ENCODE assay signal across 11 cellular contexts in the genomic region with DNA sequence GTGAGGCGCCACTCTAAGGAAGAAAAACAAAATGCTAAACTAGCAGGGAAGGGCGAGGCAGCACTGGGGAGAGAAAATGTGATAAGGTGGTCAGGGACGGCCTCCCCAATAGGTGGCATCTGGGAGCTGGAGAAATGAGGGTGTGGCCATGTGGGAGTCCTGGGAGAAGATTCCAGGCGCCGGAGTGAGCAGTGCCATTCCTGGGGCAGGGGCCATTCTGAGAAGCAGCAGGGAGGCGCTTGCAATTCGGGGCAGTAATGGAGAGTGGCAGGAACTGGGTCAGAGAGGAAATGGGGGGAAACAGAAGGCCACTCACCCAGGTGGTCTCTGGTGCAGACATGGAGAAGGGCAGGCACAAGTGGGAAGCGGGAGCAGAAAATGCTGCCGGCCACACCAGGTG.
DNase-seq lines count a peak whose midpoint lies in the region; ATAC-seq, FAIRE-seq and TF ChIP-seq lines count a peak whose summit lies in the region.
"Had no signal": no experiment of that assay in that cellular context is flagged by ENCODE, and none has a peak within 500 bp of the region (broad histone marks: within the 10 kb centered on the region; RNA-seq: fewer than 3 reads in every experiment).

No MANE protein-coding gene starts in this region.

- H3K4me3 ChIP-seq in A549 = no peak overlapping the region
- H3K4me3 ChIP-seq: upper lobe of left lung had no signal

- CTCF ChIA-PET in A549 (lab: Yijun Ruan, JAX) = interaction anchor here (1.3 kb wide), 1 partner anchor 20 kb away, joined by 4 read pairs; no protein-coding TSS in a partner anchor
- CTCF ChIA-PET in GM10248 (lab: Yijun Ruan, JAX) = no interaction called here

- TF ChIP-seq CTCF in A549 (IDR thresholded peaks at IDR 0.05) (no peak), GM10248 (IDR thresholded peaks at IDR 0.05; ENCODE audit: control extremely low read depth, extremely low read depth, low read depth, missing control alignments) (no peak)

- 0 out of 5 replicates have a peak, but pooled peaks of 1 of the 2 experiments have one; percentile 7 for TF ChIP-seq RAD21 in A549 (conservative IDR thresholded peaks at IDR 0.05 in 1 of 2, IDR thresholded peaks at IDR 0.05 in 1 of 2)

- POLR2A ChIA-PET in A549 (lab: Yijun Ruan, JAX) = no interaction called here
- POLR2A ChIA-PET in GM10248 (lab: Yijun Ruan, JAX) = no interaction called here

- no peaks in the 10 kb centered on the region for H3K4me1 ChIP-seq in A549

- H3K27ac ChIP-seq in A549 = no peak overlapping the region
- H3K27ac ChIP-seq: upper lobe of left lung had no signal

- no peak for TF ChIP-seq POLR2A in A549 (IDR thresholded peaks at IDR 0.05; ENCODE audit: low read length)
- no peak for TF ChIP-seq POLR2A in erythroblast (IDR thresholded peaks at IDR 0.05; ENCODE audit: low read length)

- DNase-seq in A549 (ENCODE audit: low read depth in 1 of 2, low spot score in 1 of 2) = peak; percentile 13 to 18
- peak; percentile 6 for DNase-seq in KBM-7
- DNase-seq in cerebellar cortex (ENCODE audit: low spot score) = peak; percentile 34
- peak; percentile 70 for DNase-seq in left kidney (ENCODE audit: low read depth, low spot score)
- no peak for DNase-seq in NCI-H524 (lab: John Stamatoyannopoulos, UW)
- no peak for DNase-seq in kidney glomerular epithelial cell (lab: John Stamatoyannopoulos, UW)
- no peak for DNase-seq in GM10248 (ENCODE audit: extremely low spot score)
- no peak for DNase-seq in erythroblast (lab: John Stamatoyannopoulos, UW)
- DNase-seq: activated naive CD4-positive, alpha-beta T cell treated with anti-CD3 and anti-CD28 coated beads, Interleukin-2, amount 50 U/mL, for 16 hours; DND-41; upper lobe of left lung had no signal

- no peak for FAIRE-seq in A549 (lab: Jason Lieb, UNC)

- no peak overlapping the region for H3K4me2 ChIP-seq in A549

- H3K9me3 ChIP-seq in A549 = no peaks in the 10 kb centered on the region
- H3K9me3 ChIP-seq: upper lobe of left lung had no signal

- in situ Hi-C loops in KBM-7 (cut with MboI; ENCODE audit: low pct_unique_long_range_greater_than_20kb, low sequenced_read_pairs) = no loop called here

- ATAC-seq in A549 = peak; percentile 34 to 81; a peak in 3 of 6 replicates

- WGBS in A549 (ENCODE audit: missing lambda C conversion rate) = 54% methylated on average over 9 of the region's 9 CpGs

- TF ChIP-seq EP300 in A549 (IDR thresholded peaks at IDR 0.05) = no peak

TF ChIP-seq in A549, 52 proteins besides CTCF, POLR2A, EP300 and RAD21:
- TF ChIP-seq NFE2L2 (conservative IDR thresholded peaks at IDR 0.05; ENCODE audit: low read length) = no peak
- TF ChIP-seq, protein P1, sequence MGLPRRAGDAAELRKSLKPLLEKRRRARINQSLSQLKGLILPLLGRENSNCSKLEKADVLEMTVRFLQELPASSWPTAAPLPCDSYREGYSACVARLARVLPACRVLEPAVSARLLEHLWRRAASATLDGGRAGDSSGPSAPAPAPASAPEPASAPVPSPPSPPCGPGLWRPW (IDR thresholded peaks at IDR 0.05) = no peak
- no peak for TF ChIP-seq POLR2AphosphoS2 (conservative IDR thresholded peaks at IDR 0.05; ENCODE audit: low read length)
- no peak for TF ChIP-seq JUN (IDR thresholded peaks at IDR 0.05)
- TF ChIP-seq RNF2 (IDR thresholded peaks at IDR 0.05; ENCODE audit: borderline replicate concordance, low read depth) = no peak
- TF ChIP-seq EHF (CRISPR knock-in tag; IDR thresholded peaks at IDR 0.05) = no peak
- TF ChIP-seq, protein P2, sequence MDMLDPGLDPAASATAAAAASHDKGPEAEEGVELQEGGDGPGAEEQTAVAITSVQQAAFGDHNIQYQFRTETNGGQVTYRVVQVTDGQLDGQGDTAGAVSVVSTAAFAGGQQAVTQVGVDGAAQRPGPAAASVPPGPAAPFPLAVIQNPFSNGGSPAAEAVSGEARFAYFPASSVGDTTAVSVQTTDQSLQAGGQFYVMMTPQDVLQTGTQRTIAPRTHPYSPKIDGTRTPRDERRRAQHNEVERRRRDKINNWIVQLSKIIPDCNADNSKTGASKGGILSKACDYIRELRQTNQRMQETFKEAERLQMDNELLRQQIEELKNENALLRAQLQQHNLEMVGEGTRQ (IDR thresholded peaks at IDR 0.05) = no peak
- TF ChIP-seq SMC3 (IDR thresholded peaks at IDR 0.05) = no peak
- TF ChIP-seq ATOH8 (CRISPR knock-in tag; IDR thresholded peaks at IDR 0.05; ENCODE audit: low read depth) = no peak
- TF ChIP-seq KDM1A (IDR thresholded peaks at IDR 0.05; ENCODE audit: low read depth) = no peak
- TF ChIP-seq RCOR1 (IDR thresholded peaks at IDR 0.05; ENCODE audit: low read depth, low read length) = no peak
- TF ChIP-seq ZFP36 (IDR thresholded peaks at IDR 0.05; ENCODE audit: borderline replicate concordance, partially characterized antibody) = no peak
- no peak for TF ChIP-seq BCL3 (IDR thresholded peaks at IDR 0.05)
- TF ChIP-seq ZNF302 (CRISPR knock-in tag; IDR thresholded peaks at IDR 0.05) = no peak
- TF ChIP-seq FOXS1 (CRISPR knock-in tag; IDR thresholded peaks at IDR 0.05) = no peak
- no peak for TF ChIP-seq GATA3 (IDR thresholded peaks at IDR 0.05; ENCODE audit: borderline replicate concordance)
- TF ChIP-seq, protein P3, sequence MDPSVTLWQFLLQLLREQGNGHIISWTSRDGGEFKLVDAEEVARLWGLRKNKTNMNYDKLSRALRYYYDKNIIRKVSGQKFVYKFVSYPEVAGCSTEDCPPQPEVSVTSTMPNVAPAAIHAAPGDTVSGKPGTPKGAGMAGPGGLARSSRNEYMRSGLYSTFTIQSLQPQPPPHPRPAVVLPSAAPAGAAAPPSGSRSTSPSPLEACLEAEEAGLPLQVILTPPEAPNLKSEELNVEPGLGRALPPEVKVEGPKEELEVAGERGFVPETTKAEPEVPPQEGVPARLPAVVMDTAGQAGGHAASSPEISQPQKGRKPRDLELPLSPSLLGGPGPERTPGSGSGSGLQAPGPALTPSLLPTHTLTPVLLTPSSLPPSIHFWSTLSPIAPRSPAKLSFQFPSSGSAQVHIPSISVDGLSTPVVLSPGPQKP (IDR thresholded peaks at IDR 0.05; ENCODE audit: low read depth, low read length) = no peak
- no peak for TF ChIP-seq CHD2 (IDR thresholded peaks at IDR 0.05; ENCODE audit: low read length, partially characterized antibody)
- no peak for TF ChIP-seq NR3C1 (IDR thresholded peaks at IDR 0.05)
TF ChIP-seq in A549: peak in this region for 0.

Comparison
In these comparisons a context has a peak if more than half of its experiments do, and no peak if none do; other contexts are left out.
1. DNase-seq: peak in A549 (2 of 2), KBM-7 (single experiment), cerebellar cortex (single experiment) and left kidney (single experiment); none in NCI-H524 (0 of 2), kidney glomerular epithelial cell (single experiment), GM10248 (single experiment) and erythroblast (0 of 2).